Comparison of ENCODE assay signal across 16 cellular contexts in the genomic region with DNA sequence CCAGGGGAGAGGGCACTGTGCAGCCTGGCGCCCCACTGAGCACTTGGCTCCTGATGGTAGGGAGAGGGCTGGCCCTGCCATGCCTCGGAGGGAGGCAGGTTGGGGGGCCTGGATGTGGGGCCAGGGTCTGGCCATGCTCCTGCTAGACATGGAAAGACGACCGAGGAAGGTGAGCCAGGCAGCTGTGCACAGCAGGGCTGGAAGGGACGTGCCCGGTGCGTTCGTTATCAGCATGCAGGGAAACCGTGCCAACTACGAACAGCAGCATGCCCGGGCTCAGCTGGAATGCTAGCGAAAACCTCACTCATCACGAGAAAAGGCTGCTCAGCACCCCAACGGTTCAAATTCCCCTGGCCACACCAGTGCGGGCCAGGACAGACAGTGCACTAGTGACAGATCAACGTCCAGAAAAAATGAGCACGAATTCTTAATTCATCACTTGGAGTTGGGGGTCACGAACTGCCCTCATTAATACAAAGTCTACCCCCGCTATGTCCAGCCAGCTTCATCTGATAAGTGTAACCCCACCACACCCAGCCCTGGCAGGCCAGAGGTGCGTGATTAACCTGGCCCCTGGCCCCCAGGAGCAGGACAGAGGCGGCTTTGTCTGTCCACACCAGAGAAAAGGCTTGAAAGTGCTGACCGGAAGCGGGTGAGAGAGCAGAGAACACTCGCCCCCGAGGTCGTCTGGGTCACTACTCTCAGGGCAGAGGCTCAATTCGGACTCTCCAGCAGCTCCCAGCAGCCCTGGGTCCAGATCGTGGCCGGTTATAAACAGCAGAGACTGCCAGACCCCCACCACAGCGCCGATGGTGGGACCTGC.
DNase-seq lines count a peak whose midpoint lies in the region; ATAC-seq and TF ChIP-seq lines count a peak whose summit lies in the region.
"Had no signal": no experiment of that assay in that cellular context is flagged by ENCODE, and none has a peak within 500 bp of the region (broad histone marks: within the 10 kb centered on the region; RNA-seq: fewer than 3 reads in every experiment).

No MANE protein-coding gene starts in this region.

- H3K27ac ChIP-seq in RWPE2 (ENCODE audit: poor library complexity, severe bottlenecking) (peak overlapping the region; percentile 72), heart right ventricle (no peak overlapping the region), trophoblast cell (ENCODE audit: low read depth, low read length) (peak overlapping the region; percentile 20)
- H3K27ac ChIP-seq: parathyroid adenoma, thoracic aorta had no signal

- TF ChIP-seq CTCF in RWPE2 (IDR thresholded peaks at IDR 0.05; ENCODE audit: poor library complexity, severe bottlenecking) (no peak), heart right ventricle (IDR thresholded peaks at IDR 0.05) (no peak)

- H3K9me3 Mint-ChIP-seq in stimulated activated naive B cell treated with anti-CD40 and anti-IgM and Interleukin-4, amounts not matched to agents 10 μg/mL and 1 μg/mL and 100 μg/mL, for 72 hours, result peaks cover 0 to 3% of the 10 kb centered on the region in 2 donors
- H3K9me3 Mint-ChIP-seq: activated T-helper 2 cell treated with anti-CD3 and anti-CD28 coated beads, Interferon-gamma antibody, Interleukin-2, Interleukin-4, amounts not matched to agents 10 μg/mL and 5 μg/mL and 100 μg/mL, durations not matched to agents 14 hours and 24 hours and 36 hours; CD14-positive monocyte had no signal

- no peak overlapping the region for H3K4me2 ChIP-seq in trophoblast cell (ENCODE audit: low read length)

- H3K23ac ChIP-seq in trophoblast cell (ENCODE audit: low read length), result no peak overlapping the region

- no peaks in the 10 kb centered on the region for H3K79me2 ChIP-seq in trophoblast cell (ENCODE audit: control insufficient read depth, insufficient read depth, low read length, poor library complexity)
- H3K79me2 ChIP-seq: parathyroid adenoma had no signal

- intact Hi-C loops in heart right ventricle (cut with DNase I), result no loop called here

- H3K14ac ChIP-seq in trophoblast cell (ENCODE audit: low read length), result peak overlapping the region; percentile 18

- H3K4me1 Mint-ChIP-seq in stimulated activated naive B cell treated with anti-CD40 and anti-IgM and Interleukin-4, amounts not matched to agents 10 μg/mL and 1 μg/mL and 100 μg/mL, for 72 hours, result peaks cover 2 to 5% of the 10 kb centered on the region in 2 donors
- H3K4me1 Mint-ChIP-seq: CD14-positive monocyte had no signal

- WGBS in heart right ventricle, 2 donors, result 46 to 47% methylated on average over 31 of the region's 31 CpGs
- WGBS in trophoblast cell (ENCODE audit: extremely low coverage, insufficient coverage, insufficient read length), result no CpG with 5 or more reads among the region's 31 CpGs

- peaks cover 10% of the 10 kb centered on the region; the same call in 1 of the 2 replicates for H3K36me3 ChIP-seq in RWPE2 (ENCODE audit: low read depth)
- H3K36me3 ChIP-seq in heart right ventricle, result no peaks in the 10 kb centered on the region
- H3K36me3 ChIP-seq in trophoblast cell (ENCODE audit: control insufficient read depth in 1 of 2, insufficient read depth in 2 of 2, low read length in 2 of 2), result no peaks in the 10 kb centered on the region
- H3K36me3 ChIP-seq: thoracic aorta had no signal

- DNase-seq in HuH-7 (ENCODE audit: low spot score) (peak; percentile 84), RWPE2 (ENCODE audit: low spot score) (peak; percentile 84), heart right ventricle (no peak), trophoblast cell (no peak), RKO (ENCODE audit: low spot score) (no peak), T-helper 2 cell (no peak)
- DNase-seq in stimulated activated naive B cell treated with anti-CD40 and anti-IgM and Interleukin-4, amounts not matched to agents 10 μg/mL and 1 μg/mL and 100 μg/mL, for 72 hours, result no peak
- DNase-seq: activated CD8-positive, alpha-beta memory T cell treated with anti-CD3 and anti-CD28 coated beads for 24 hours; foreskin fibroblast; NCI-H2029 had no signal

- H3K4ac ChIP-seq in trophoblast cell (ENCODE audit: low read depth, low read length), result no peak overlapping the region

- H3K4me3 ChIP-seq in RWPE2 (ENCODE audit: severe bottlenecking), result no peak overlapping the region
- H3K4me3 ChIP-seq in heart right ventricle, result no peak overlapping the region
- H3K4me3 ChIP-seq in trophoblast cell (ENCODE audit: low read depth, low read length), result peak overlapping the region; percentile 20
- H3K4me3 ChIP-seq: thoracic aorta had no signal

- no peak overlapping the region for H4K12ac ChIP-seq in trophoblast cell (ENCODE audit: low read depth, low read length)

- peaks cover 25% of the 10 kb centered on the region for H3K79me1 ChIP-seq in trophoblast cell (ENCODE audit: low read length)

- peaks cover 66% of the 10 kb centered on the region for H3K4me1 ChIP-seq in RWPE2 (ENCODE audit: insufficient read depth, poor library complexity, severe bottlenecking)
- H3K4me1 ChIP-seq in heart right ventricle, result peaks cover 0 to 22% (median 13%) of the 10 kb centered on the region in 9 donors
- peaks cover 51 to 65% of the 10 kb centered on the region in 2 experiments for H3K4me1 ChIP-seq in trophoblast cell (ENCODE audit: control insufficient read depth in 1 of 2, insufficient read depth in 2 of 2, low read length in 2 of 2)
- H3K4me1 ChIP-seq: parathyroid adenoma had no signal

- H2BK12ac ChIP-seq in trophoblast cell (ENCODE audit: low read length), result peak overlapping the region; percentile 58

- H3K9me3 ChIP-seq in RWPE2 (ENCODE audit: severe bottlenecking) (no peaks in the 10 kb centered on the region), heart right ventricle (no peaks in the 10 kb centered on the region), trophoblast cell (ENCODE audit: insufficient read depth, low read depth, low read length) (peaks cover 5% of the 10 kb centered on the region)
- H3K9me3 ChIP-seq: thoracic aorta had no signal

- H3K27me3 ChIP-seq in RWPE2 (ENCODE audit: insufficient read depth, poor library complexity, severe bottlenecking) (no peaks in the 10 kb centered on the region), heart right ventricle (peaks cover 0 to 21% (median 0%) of the 10 kb centered on the region in 7 donors), trophoblast cell (ENCODE audit: insufficient read depth, low read length) (no peaks in the 10 kb centered on the region)

- H2AFZ ChIP-seq in trophoblast cell (ENCODE audit: insufficient read depth, low read length, poor library complexity), result no peak overlapping the region
- H2AFZ ChIP-seq: parathyroid adenoma had no signal

- peak overlapping the region; percentile 23 for H2BK5ac ChIP-seq in trophoblast cell (ENCODE audit: low read depth, low read length, poor library complexity)

- peak overlapping the region; percentile 27 for H2BK120ac ChIP-seq in trophoblast cell (ENCODE audit: insufficient read depth, low read length, poor library complexity)

- H3K9ac ChIP-seq in trophoblast cell (ENCODE audit: low read length), result no peak overlapping the region
- H3K9ac ChIP-seq: parathyroid adenoma had no signal

- peak overlapping the region; percentile 41 for H3K18ac ChIP-seq in trophoblast cell (ENCODE audit: low read length)

- ATAC-seq in RWPE2 (ENCODE audit: low read depth) (peak; percentile 52), heart right ventricle (peak in 6 of 8 donors; percentile 38 to 79 (median 56)), HG03521 (IDR thresholded peaks at IDR 0.05; ENCODE audit: unreplicated experiment) (no peak)
- ATAC-seq in stimulated activated naive B cell treated with anti-CD40 and anti-IgM and Interleukin-4, amounts not matched to agents 10 μg/mL and 1 μg/mL and 100 μg/mL, for 72 hours (replicated peaks), result no peak
- ATAC-seq: SK-N-SH treated with all-trans-retinoic acid at 6 μM for 48 hours had no signal

- H3K36me3 Mint-ChIP-seq in stimulated activated naive B cell treated with anti-CD40 and anti-IgM and Interleukin-4, amounts not matched to agents 10 μg/mL and 1 μg/mL and 100 μg/mL, for 72 hours, result peaks cover 0 to 2% of the 10 kb centered on the region in 2 donors
- H3K36me3 Mint-ChIP-seq: CD14-positive monocyte had no signal

- H3K4me3 Mint-ChIP-seq in stimulated activated naive B cell treated with anti-CD40 and anti-IgM and Interleukin-4, amounts not matched to agents 10 μg/mL and 1 μg/mL and 100 μg/mL, for 72 hours, result no peak overlapping the region
- H3K4me3 Mint-ChIP-seq: CD14-positive monocyte had no signal

- H2AK5ac ChIP-seq in trophoblast cell (ENCODE audit: low read length), result peak overlapping the region; percentile 67

- peaks cover 34 to 53% of the 10 kb centered on the region in 2 donors for H3K27me3 Mint-ChIP-seq in stimulated activated naive B cell treated with anti-CD40 and anti-IgM and Interleukin-4, amounts not matched to agents 10 μg/mL and 1 μg/mL and 100 μg/mL, for 72 hours

- no peak overlapping the region for H3K27ac Mint-ChIP-seq in stimulated activated naive B cell treated with anti-CD40 and anti-IgM and Interleukin-4, amounts not matched to agents 10 μg/mL and 1 μg/mL and 100 μg/mL, for 72 hours
- H3K27ac Mint-ChIP-seq: activated T-helper 2 cell treated with anti-CD3 and anti-CD28 coated beads, Interferon-gamma antibody, Interleukin-2, Interleukin-4, amounts not matched to agents 10 μg/mL and 5 μg/mL and 100 μg/mL, durations not matched to agents 14 hours and 24 hours and 36 hours; CD14-positive monocyte had no signal

- H4K8ac ChIP-seq in trophoblast cell (ENCODE audit: low read depth, low read length), result peak overlapping the region; percentile 20

- peak overlapping the region; percentile 58 for H4K91ac ChIP-seq in trophoblast cell (ENCODE audit: low read depth, low read length)

Comparison
In these comparisons a context has a peak if more than half of its experiments do, and no peak if none do; other contexts are left out.
1. DNase-seq: peak in HuH-7 (single experiment) and RWPE2 (single experiment); none in heart right ventricle (0 of 2), trophoblast cell (0 of 2), RKO (single experiment), T-helper 2 cell (0 of 5) and stimulated activated naive B cell treated with anti-CD40 and anti-IgM and Interleukin-4, amounts not matched to agents 10 μg/mL and 1 μg/mL and 100 μg/mL, for 72 hours (single experiment).
2. ATAC-seq: peak in RWPE2 (single experiment) and heart right ventricle (6 of 8); none in HG03521 (single experiment) and stimulated activated naive B cell treated with anti-CD40 and anti-IgM and Interleukin-4, amounts not matched to agents 10 μg/mL and 1 μg/mL and 100 μg/mL, for 72 hours (0 of 2).
3. H3K27ac ChIP-seq: peak in RWPE2 (single experiment) and trophoblast cell (single experiment); none in heart right ventricle (0 of 10).